Comparison of ENCODE assay signal across 8 cellular contexts in genomic region chr16:50065241-50065623, GRCh38. TPM values are rescaled to one million over a fixed set of nuclear protein-coding genes. Genes with fewer than 3 reads are reported as not detected.
A peak's percentile ranks its signal among the peaks of the same experiment; 100 is the strongest.
DNase-seq lines count a peak whose midpoint lies in the region; ATAC-seq, FAIRE-seq and TF ChIP-seq lines count a peak whose summit lies in the region.

No MANE protein-coding gene starts in this region.

- H3K4me2 ChIP-seq in A549 (peak overlapping the region; percentile 63), K562 (ENCODE audit: insufficient read depth, low read length) (peak overlapping the region; percentile 99)

- no peaks in the 10 kb centered on the region for H3K9me3 Mint-ChIP-seq in HFFc6

- H3K27ac ChIP-seq in A549 (peak overlapping the region; percentile 35 to 96; a peak in 5 of 6 replicates), K562 (ENCODE audit: extremely low read depth, low read depth, low read length) (peak overlapping the region; percentile 32; the same call in 2 of the 3 replicates), muscle layer of duodenum (ENCODE audit: low read length) (no peak overlapping the region), foreskin keratinocyte (no peak overlapping the region)

- peaks cover 20% of the 10 kb centered on the region for H3K79me2 ChIP-seq in K562 (ENCODE audit: control insufficient read depth, insufficient read depth, low read length)

- H3K27ac Mint-ChIP-seq in HFFc6 = peak overlapping the region; percentile 80; the same call in 1 of the 2 replicates

- TF ChIP-seq CTCF in A549 (IDR thresholded peaks at IDR 0.05) (no peak), HFFc6 (IDR thresholded peaks at IDR 0.05) (no peak), K562 (IDR thresholded peaks at IDR 0.05 in 2 of 3, conservative IDR thresholded peaks at IDR 0.05 in 1 of 3; ENCODE audit: insufficient read depth in 2 of 3, low read depth in 1 of 3, low read length in 3 of 3) (no peak), foreskin keratinocyte (conservative IDR thresholded peaks at IDR 0.05) (no peak)

- peaks cover 37% of the 10 kb centered on the region for H3K4me1 Mint-ChIP-seq in HFFc6 (ENCODE audit: low read depth)

- no peaks in the 10 kb centered on the region; the same call in none of the 2 replicates for H3K27me3 Mint-ChIP-seq in HFFc6 (ENCODE audit: insufficient read depth)

- H4K20me1 ChIP-seq in K562 (replicated peaks; ENCODE audit: control insufficient read depth, insufficient read depth, low read length) = peaks cover 4% of the 10 kb centered on the region; the same call in 1 of the 2 replicates

- CTCF ChIA-PET in A549 (lab: Yijun Ruan, JAX) (interaction anchor here (0.7 to 2.6 kb wide), 3 partner anchors 40 to 137 kb away, joined by 3 to 11 read pairs (median 3); partner anchors contain the start of gene CNEP1R1), K562 (lab: Yijun Ruan, JAX; ENCODE audit: low intra/inter-chr PET ratio) (no interaction called here)

- FAIRE-seq in A549 (lab: Jason Lieb, UNC) = no peak
- no peak for FAIRE-seq in K562 (lab: Jason Lieb, UNC)

- 40% methylated on average over 8 of the region's 8 CpGs for WGBS in A549 (ENCODE audit: missing lambda C conversion rate)
- WGBS in K562 (ENCODE audit: insufficient coverage, low coverage, missing lambda C conversion rate) = 57% methylated on average over 8 of the region's 8 CpGs

- H3K9me3 ChIP-seq in A549 (no peaks in the 10 kb centered on the region), K562 (replicated peaks; ENCODE audit: control insufficient read depth, insufficient read depth, low read depth, low read length) (no peaks in the 10 kb centered on the region), muscle layer of duodenum (ENCODE audit: control insufficient read depth in 1 of 2, low read length in 2 of 2) (no peaks in the 10 kb centered on the region)

- no TSS peak for BruUV-seq in K562 (replicated peaks; lab: Mats Ljungman, UMichigan)

- H3K4me3 Mint-ChIP-seq in HFFc6 = peak overlapping the region; percentile 94

- intact Hi-C loops in K562 (cut with micrococcal nuclease) (loop anchor here (5.0 kb wide), 1 partner anchor 38 kb away; the partner anchor contains the start of gene CNEP1R1), sciatic nerve (cut with DNase I) (no loop called here)

- H3K9me1 ChIP-seq in K562 (ENCODE audit: control insufficient read depth, insufficient read depth, low read length) = no peaks in the 10 kb centered on the region

- TF ChIP-seq POLR2A in A549 (IDR thresholded peaks at IDR 0.05; ENCODE audit: low read length) (no peak), K562 (conservative IDR thresholded peaks at IDR 0.05) (no peak)

- H3K27me3 ChIP-seq in K562 (ENCODE audit: control insufficient read depth in 2 of 2, insufficient read depth in 2 of 2, low read length in 2 of 2) = no peaks in the 10 kb centered on the region
- H3K27me3 ChIP-seq in muscle layer of duodenum (ENCODE audit: low read depth, low read length) = no peaks in the 10 kb centered on the region
- H3K27me3 ChIP-seq in foreskin keratinocyte = no peaks in the 10 kb centered on the region

- TF ChIP-seq RAD21 in A549 (conservative IDR thresholded peaks at IDR 0.05 in 1 of 2, IDR thresholded peaks at IDR 0.05 in 1 of 2) (no peak), K562 (CRISPR knock-in tag; conservative IDR thresholded peaks at IDR 0.05 in 1 of 2, IDR thresholded peaks at IDR 0.05 in 1 of 2) (no peak)

- in situ Hi-C loops in K562 (cut with MboI) = no loop called here

- TF ChIP-seq EP300 in A549 (IDR thresholded peaks at IDR 0.05) (no peak), K562 (IDR thresholded peaks at IDR 0.05; ENCODE audit: low read length) (no peak)

- DNase-seq in A549 (ENCODE audit: low read depth in 1 of 2, low spot score in 1 of 2) = no peak
- no peak for DNase-seq in HFFc6
- DNase-seq in K562 (ENCODE audit: extremely low read depth in 1 of 4, low spot score in 3 of 4) = no peak
- no peak for DNase-seq in foreskin keratinocyte
- DNase-seq in sciatic nerve (ENCODE audit: low spot score) = no peak
- DNase-seq in stimulated activated naive CD4-positive, alpha-beta T cell (lab: John Stamatoyannopoulos, UW) = no peak
- DNase-seq in RKO (ENCODE audit: low spot score) = no peak

- H3K36me3 ChIP-seq in K562 (ENCODE audit: control insufficient read depth, insufficient read depth, low read length) = peaks cover 22% of the 10 kb centered on the region
- peaks cover 3 to 7% of the 10 kb centered on the region in 2 donors for H3K36me3 ChIP-seq in muscle layer of duodenum (ENCODE audit: control insufficient read depth in 1 of 2, insufficient read depth in 2 of 2, low read length in 2 of 2)

- H2AFZ ChIP-seq in K562 (ENCODE audit: low read depth, low read length) = peak overlapping the region; percentile 95

- peaks cover 16% of the 10 kb centered on the region for H3K4me1 ChIP-seq in A549
- H3K4me1 ChIP-seq in K562 (replicated peaks in 1 of 2; ENCODE audit: control insufficient read depth in 2 of 2, insufficient read depth in 2 of 2, low read length in 2 of 2) = peaks cover 12 to 23% of the 10 kb centered on the region in 2 experiments; a peak in 4 of 5 replicates
- H3K4me1 ChIP-seq in muscle layer of duodenum (ENCODE audit: control insufficient read depth in 1 of 2, insufficient read depth in 2 of 2, low read length in 2 of 2) = peaks cover 8 to 22% of the 10 kb centered on the region in 2 donors
- H3K4me1 ChIP-seq in foreskin keratinocyte = no peaks in the 10 kb centered on the region

- H3K4me3 ChIP-seq in A549 (peak overlapping the region; percentile 90), K562 (peak overlapping the region; percentile 89), muscle layer of duodenum (ENCODE audit: low read depth in 1 of 2, low read length in 2 of 2) (peak overlapping the region; percentile 33 to 87)

- H3K36me3 Mint-ChIP-seq in HFFc6 (ENCODE audit: low read depth) = peaks cover 14% of the 10 kb centered on the region

- H3K9ac ChIP-seq in K562 (ENCODE audit: insufficient read depth in 1 of 2, low read depth in 2 of 2, low read length in 2 of 2) = peak overlapping the region; percentile 29 to 83; a peak in 2 of 4 replicates

- POLR2A ChIA-PET in A549 (lab: Yijun Ruan, JAX) (interaction anchor here (0.7 to 1.5 kb wide), 5 partner anchors 21 to 149 kb away, joined by 3 to 8 read pairs (median 4); partner anchors contain the start of gene CNEP1R1), K562 (lab: Yijun Ruan, JAX) (interaction anchor here (0.9 to 1.0 kb wide), 2 partner anchors 28 to 90 kb away, joined by 3 to 4 read pairs; no protein-coding TSS in a partner anchor)

- ATAC-seq in A549 = no peak
- ATAC-seq in K562 = no peak
- ATAC-seq in foreskin keratinocyte = no peak
- no peak for ATAC-seq in sciatic nerve

RNA-seq across cellular contexts. Expression of gene HEATR3, which starts 0.5 kb away (rescaled TPM):
- 28.2 and 30.8 TPM in 2 replicates for polyA plus RNA-seq in A549 (2011; rRNA removed)
- 11.1 and 13.3 TPM in 2 replicates for polyA plus RNA-seq in A549 (2012; cell fraction: cytosol; rRNA removed)
- 20.8 and 24.3 TPM in 2 replicates for polyA plus RNA-seq in A549 (2012; cell fraction: nucleus; rRNA removed)
- polyA plus RNA-seq in A549 (2017; fragmentation: RNase III; extraction: RNeasy Plus Mini Kit Qiagen cat#74134 plus additional on column Dnase treatment) = 19.1 to 21.6 TPM (median 21.2 TPM) in 3 replicates
- polyA minus RNA-seq in A549 (2011; rRNA and poly(A)+ RNA removed) = 18.1 and 22.2 TPM in 2 replicates
- total RNA-seq in HFFc6 (2021; fragmentation: NEBNext Ultra II Directional; extraction: Animal tissue kit (Norgen Biotek cat#: 25700)) = 10 to 100 TPM; 17.2 to 23.8 (median 19.6) TPM
- 22.3 and 30.6 TPM in 2 replicates for total RNA-seq in K562 (2011; cell fraction: chromatin; rRNA removed; ENCODE audit: low replicate concordance)
- 20.1 and 22.7 TPM in 2 replicates for total RNA-seq in K562 (2011; cell fraction: nucleolus; rRNA removed)
- 18.8 and 20.9 TPM in 2 replicates for total RNA-seq in K562 (2011; cell fraction: nucleoplasm; rRNA removed)
- 17.8 and 23.6 TPM in 2 replicates for total RNA-seq in K562 (2014; rRNA removed)
- 18.8 and 19.0 TPM in 2 replicates for total RNA-seq in K562 (2014; rRNA removed; fragmentation: Illumina TruSeq; extraction: Trizol)
- 20.2 and 23.6 TPM in 2 replicates for total RNA-seq in K562 (2015; rRNA removed; fragmentation: Illumina TruSeq; extraction: Trizol)
- total RNA-seq in K562 (2021) = 18.9 and 19.2 TPM in 2 replicates
- polyA plus RNA-seq in K562 (2011; rRNA removed) = 21.4 and 23.7 TPM in 2 replicates
- polyA plus RNA-seq in K562 (2011; cell fraction: cytosol; rRNA removed) = 12.4 and 13.1 TPM in 2 replicates
- polyA plus RNA-seq in K562 (2011; cell fraction: nucleus; rRNA removed) = 48.8 and 52.5 TPM in 2 replicates
- 8.2 and 10.9 TPM in 2 replicates for polyA plus RNA-seq in K562 (2012)
- 16.5 and 30.2 TPM in 2 replicates for polyA plus RNA-seq in K562 (2014; fragmentation: Illumina TruSeq; extraction: Trizol)
- 1 to 10 TPM; 1.7 to 3.7 TPM for polyA plus RNA-seq in K562 (2014; fragmentation: Nextera tagmentation; extraction: Ambion mirVana)
- 16.7 and 17.5 TPM in 2 replicates for polyA plus RNA-seq in K562 (2014; rRNA removed)
- polyA minus RNA-seq in K562 (2011; rRNA and poly(A)+ RNA removed) = 16.7 and 22.1 TPM in 2 replicates
- 10.0 and 16.2 TPM in 2 replicates for polyA minus RNA-seq in K562 (2011; cell fraction: cytosol; rRNA and poly(A)+ RNA removed)
- 19.5 and 21.8 TPM in 2 replicates for polyA minus RNA-seq in K562 (2011; cell fraction: nucleus; rRNA and poly(A)+ RNA removed)
- 18.9 and 21.4 TPM in 2 replicates for total RNA-seq in foreskin keratinocyte
- 6.9 and 8.8 TPM in 2 replicates for polyA plus RNA-seq in foreskin keratinocyte
- 23.7 TPM for total RNA-seq in sciatic nerve

RNA-seq across cellular contexts. Expression of gene CNEP1R1, which starts 40.2 kb away (rescaled TPM):
- polyA plus RNA-seq in A549 (2011; rRNA removed) (29.3 and 32.0 TPM in 2 replicates), A549 (2017; fragmentation: RNase III; extraction: RNeasy Plus Mini Kit Qiagen cat#74134 plus additional on column Dnase treatment) (19.5 to 24.0 TPM (median 20.7 TPM) in 3 replicates), K562 (2011; rRNA removed) (19.4 and 20.1 TPM in 2 replicates), K562 (2014; fragmentation: Illumina TruSeq; extraction: Trizol) (8.1 and 8.8 TPM in 2 replicates), K562 (2014; fragmentation: Nextera tagmentation; extraction: Ambion mirVana) (10 to 100 TPM in 1 of 2 experiments, 1 to 10 TPM in 1; 9.7 to 10.8 TPM), K562 (2014; rRNA removed) (9.7 and 10.6 TPM in 2 replicates), foreskin keratinocyte (8.9 and 10.5 TPM in 2 replicates)
- 10.5 and 11.1 TPM in 2 replicates for polyA plus RNA-seq in A549 (2012; cell fraction: cytosol; rRNA removed)
- 5.1 and 11.4 TPM in 2 replicates for polyA plus RNA-seq in A549 (2012; cell fraction: nucleus; rRNA removed)
- 13.1 TPM in 2 replicates for polyA minus RNA-seq in A549 (2011; rRNA and poly(A)+ RNA removed)
- 10 to 100 TPM; 22.7 to 28.1 (median 24.2) TPM for total RNA-seq in HFFc6 (2021; fragmentation: NEBNext Ultra II Directional; extraction: Animal tissue kit (Norgen Biotek cat#: 25700))
- total RNA-seq in K562 (2011; cell fraction: chromatin; rRNA removed; ENCODE audit: low replicate concordance) = 30.9 and 56.1 TPM in 2 replicates
- total RNA-seq in K562 (2011; cell fraction: nucleolus; rRNA removed) = 28.0 and 29.5 TPM in 2 replicates
- 38.5 and 53.7 TPM in 2 replicates for total RNA-seq in K562 (2011; cell fraction: nucleoplasm; rRNA removed)
- total RNA-seq in K562 (2014; rRNA removed) (7.6 and 11.8 TPM in 2 replicates), K562 (2014; rRNA removed; fragmentation: Illumina TruSeq; extraction: Trizol) (11.4 and 15.8 TPM in 2 replicates), K562 (2015; rRNA removed; fragmentation: Illumina TruSeq; extraction: Trizol) (11.7 and 13.8 TPM in 2 replicates), K562 (2021) (8.8 and 10.9 TPM in 2 replicates), foreskin keratinocyte (18.1 and 18.7 TPM in 2 replicates), sciatic nerve (21.7 TPM)
- polyA plus RNA-seq in K562 (2011; cell fraction: cytosol; rRNA removed) = 5.1 and 12.1 TPM in 2 replicates
- polyA plus RNA-seq in K562 (2011; cell fraction: nucleus; rRNA removed) = 18.1 and 25.9 TPM in 2 replicates
- polyA plus RNA-seq in K562 (2012) = 6.9 and 7.8 TPM in 2 replicates
- polyA minus RNA-seq in K562 (2011; rRNA and poly(A)+ RNA removed) = 23.6 and 25.8 TPM in 2 replicates
- polyA minus RNA-seq in K562 (2011; cell fraction: cytosol; rRNA and poly(A)+ RNA removed) = 9.8 and 10.5 TPM in 2 replicates
- 16.2 and 23.8 TPM in 2 replicates for polyA minus RNA-seq in K562 (2011; cell fraction: nucleus; rRNA and poly(A)+ RNA removed)

Comparison
In these comparisons a context has a peak if more than half of its experiments do, and no peak if none do; other contexts are left out.
1. H3K27ac ChIP-seq: peak in A549 (2 of 2) and K562 (single experiment); none in muscle layer of duodenum (single experiment) and foreskin keratinocyte (single experiment).
2. Peak in every context shown above with its lines, with median percentiles within 50 percentile points of each other: H3K4me3 ChIP-seq.